26 cellular contexts compared by ENCODE assay signal in genomic region chr11:12705874-12706273, GRCh38. TPM values are rescaled to one million over a fixed set of nuclear protein-coding genes. Genes with fewer than 3 reads are reported as not detected.
DNase-seq lines count a peak whose midpoint lies in the region; TF ChIP-seq lines count a peak whose summit lies in the region.
"Had no signal": no experiment of that assay in that cellular context is flagged by ENCODE, and none has a peak within 500 bp of the region (broad histone marks: within the 10 kb centered on the region; RNA-seq: fewer than 3 reads in every experiment).

No MANE protein-coding gene starts in this region.

- H3K4me1 ChIP-seq in mammary epithelial cell (ENCODE audit: insufficient read depth, low read length) = peaks cover 42% of the 10 kb centered on the region
- peaks cover 44% of the 10 kb centered on the region for H3K4me1 ChIP-seq in smooth muscle cell (ENCODE audit: low read depth)

- intact Hi-C loops in mammary epithelial cell (cut with micrococcal nuclease) = no loop called here

- H3K9me3 ChIP-seq in mammary epithelial cell (replicated peaks; ENCODE audit: insufficient read depth, low read length) = no peaks in the 10 kb centered on the region
- no peaks in the 10 kb centered on the region for H3K9me3 ChIP-seq in smooth muscle cell (replicated peaks; ENCODE audit: low read depth)
- H3K9me3 ChIP-seq: sigmoid colon, stomach had no signal

- H3K9ac ChIP-seq in mammary epithelial cell (ENCODE audit: insufficient read depth, low read length) (no peak overlapping the region), smooth muscle cell (ENCODE audit: low read depth) (no peak overlapping the region)

- 44% methylated on average over 3 of the region's 3 CpGs for WGBS in mammary epithelial cell (ENCODE audit: low coverage, missing lambda C conversion rate)
- 88% methylated on average over 3 of the region's 3 CpGs for WGBS in smooth muscle cell (ENCODE audit: low lambda C conversion rate)

- peak; percentile 3 to 7 for DNase-seq in NOMO-1 (lab: John Stamatoyannopoulos, UW; ENCODE audit: unreplicated experiment in 2 of 2)
- no peak for DNase-seq in NOMO-1 treated with dmso at 0.1 percent for 144 hours (lab: John Stamatoyannopoulos, UW; ENCODE audit: unreplicated experiment)
- DNase-seq in mammary epithelial cell = peak; percentile 56
- DNase-seq in iris pigment epithelial cell (ENCODE audit: low read depth) = peak; percentile 78
- DNase-seq in smooth muscle cell (lab: John Stamatoyannopoulos, UW; ENCODE audit: unreplicated experiment) = no peak
- no peak for DNase-seq in ACHN
- DNase-seq in DMS 273 (lab: John Stamatoyannopoulos, UW; ENCODE audit: unreplicated experiment) = no peak
- no peak for DNase-seq in dedifferentiated amniotic fluid mesenchymal stem cell (ENCODE audit: extremely low spot score)
- DNase-seq: activated CD4-positive, alpha-beta T cell treated with anti-CD3 and anti-CD28 coated beads for 48 hours; activated naive CD4-positive, alpha-beta T cell treated with Interleukin-2 at 50 U/mL for 16 hours; activated T-cell treated with anti-CD3 and anti-CD28 coated beads, Interleukin-2, amount 50 U/mL, for 72 hours; AML-193; caudate nucleus; CD4-positive, alpha-beta memory T cell; dermis blood vessel endothelial cell; foreskin keratinocyte; GOT3; KBM-7; NCI-H526; sigmoid colon; stimulated activated CD8-positive, alpha-beta memory T cell treated with anti-CD3 and anti-CD28 coated beads, Interleukin-4, amount 100 ng/mL, for 48 hours; stomach; trophoblast cell had no signal

- no TSS peak for BruUV-seq in mammary epithelial cell (replicated peaks; lab: Mats Ljungman, UMichigan)

- dilution Hi-C loops in mammary epithelial cell (cut with HindIII; ENCODE audit: low sequenced_read_pairs) = no loop called here

- H3K4me2 ChIP-seq in mammary epithelial cell (ENCODE audit: insufficient read depth, low read depth, low read length) (no peak overlapping the region), smooth muscle cell (no peak overlapping the region)
- H3K4me2 ChIP-seq: hepatocyte had no signal

- in situ Hi-C loops in mammary epithelial cell (cut with MboI; ENCODE audit: low sequenced_read_pairs in 2 of 2) (no loop called here), ACHN (cut with HindIII; ENCODE audit: low pct_ligation_motif_present, low pct_unique_long_range_greater_than_20kb, low sequenced_read_pairs) (no loop called here)

- no peak overlapping the region for H3K4me3 ChIP-seq in mammary epithelial cell (replicated peaks in 1 of 3; ENCODE audit: insufficient read depth in 1 of 3, low read depth in 2 of 3, low read length in 3 of 3)
- H3K4me3 ChIP-seq in smooth muscle cell = no peak overlapping the region
- H3K4me3 ChIP-seq: hepatocyte, lung, sigmoid colon, stomach had no signal

- TF ChIP-seq CTCF in mammary epithelial cell (conservative IDR thresholded peaks at IDR 0.05 in 1 of 2, IDR thresholded peaks at IDR 0.05 in 1 of 2; ENCODE audit: extremely low read depth in 1 of 2, insufficient read depth in 1 of 2, low read depth in 1 of 2, low read length in 2 of 2) = no peak
- TF ChIP-seq CTCF in smooth muscle cell (IDR thresholded peaks at IDR 0.05; ENCODE audit: borderline replicate concordance, insufficient read depth, poor library complexity, severe bottlenecking) = no peak

- H3K79me2 ChIP-seq in mammary epithelial cell (ENCODE audit: insufficient read depth, low read length) (peaks cover 97% of the 10 kb centered on the region), smooth muscle cell (ENCODE audit: low read depth) (peaks cover 100% of the 10 kb centered on the region)

- CTCF ChIA-PET in mammary epithelial cell (lab: Charles Lee; ENCODE audit: low non-redundant PET) = no interaction called here

- no peak overlapping the region for H2AFZ ChIP-seq in mammary epithelial cell (ENCODE audit: low read depth, low read length)
- H2AFZ ChIP-seq in smooth muscle cell (ENCODE audit: low read depth) = no peak overlapping the region
- H2AFZ ChIP-seq: hepatocyte had no signal

- H4K20me1 ChIP-seq in mammary epithelial cell (ENCODE audit: insufficient read depth, low read length) = peaks cover 3% of the 10 kb centered on the region
- peaks cover 98% of the 10 kb centered on the region for H4K20me1 ChIP-seq in smooth muscle cell (ENCODE audit: low read depth)

- H3K36me3 ChIP-seq in mammary epithelial cell (ENCODE audit: insufficient read depth, low read length) (peaks cover 2% of the 10 kb centered on the region), smooth muscle cell (ENCODE audit: low read depth) (no peaks in the 10 kb centered on the region)
- H3K36me3 ChIP-seq: sigmoid colon, stomach had no signal

- H3K27ac ChIP-seq in mammary epithelial cell (ENCODE audit: insufficient read depth, low read depth, low read length) = no peak overlapping the region
- H3K27ac ChIP-seq in smooth muscle cell (ENCODE audit: low read depth) = peak overlapping the region; percentile 12
- H3K27ac ChIP-seq: 22Rv1, foreskin keratinocyte, hepatocyte had no signal

- H3K27me3 ChIP-seq in mammary epithelial cell (ENCODE audit: insufficient read depth, low read length) = no peaks in the 10 kb centered on the region
- H3K27me3 ChIP-seq in smooth muscle cell (ENCODE audit: low read depth) = no peaks in the 10 kb centered on the region
- H3K27me3 ChIP-seq: foreskin keratinocyte, hepatocyte, sigmoid colon, stomach had no signal

- peaks cover 3% of the 10 kb centered on the region for H3F3A ChIP-seq in smooth muscle cell (ENCODE audit: low read depth)

RNA-seq across cellular contexts. Expression of gene TEAD1, which starts 31.7 kb away (rescaled TPM):
- total RNA-seq in mammary epithelial cell (100 to 1,000 TPM in 1 of 2 donors, 10 to 100 TPM in 1; 93.9 to 107 TPM), smooth muscle cell (181 and 191 TPM in 2 replicates)
- polyA plus RNA-seq in mammary epithelial cell (21.3 TPM), smooth muscle cell (63.0 and 66.9 TPM in 2 replicates)
- 88.8 TPM for polyA minus RNA-seq in mammary epithelial cell

Comparison
In these comparisons a context has a peak if more than half of its experiments do, and no peak if none do; other contexts are left out.
1. DNase-seq: peak in NOMO-1 (2 of 2), mammary epithelial cell (single experiment) and iris pigment epithelial cell (single experiment); none in NOMO-1 treated with dmso at 0.1 percent for 144 hours (single experiment), smooth muscle cell (single experiment), ACHN (single experiment), DMS 273 (single experiment) and dedifferentiated amniotic fluid mesenchymal stem cell (single experiment).